7 cellular contexts compared by ENCODE assay signal in genomic region chr7:70693300-70693689, GRCh38.
DNase-seq lines count a peak whose midpoint lies in the region; ATAC-seq and TF ChIP-seq lines count a peak whose summit lies in the region.

No MANE protein-coding gene starts in this region.

- no peak overlapping the region for H2BK20ac ChIP-seq in H9 (ENCODE audit: low read depth, low read length, poor library complexity, severe bottlenecking)

- no peak overlapping the region for H3K4ac ChIP-seq in H9 (ENCODE audit: low read depth, low read length)

- no peaks in the 10 kb centered on the region for H3K79me1 ChIP-seq in H9 (ENCODE audit: insufficient read depth, low read depth, low read length, poor library complexity, severe bottlenecking)

- H3K18ac ChIP-seq in H9 (ENCODE audit: insufficient read length, low read depth, low read length): no peak overlapping the region

- H3K27ac ChIP-seq in H9 (ENCODE audit: insufficient read length, low read depth, low read length): no peak overlapping the region

- peaks cover 2 to 30% (median 9%) of the 10 kb centered on the region in 3 experiments for H3K36me3 Mint-ChIP-seq in H9 (ENCODE audit: insufficient read depth in 1 of 3, low read depth in 3 of 3)
- H3K36me3 Mint-ChIP-seq in activated T-helper 1 cell treated with anti-CD3 and anti-CD28 coated beads, Interleukin-12 subunit alpha, Interleukin-12 subunit beta, Interleukin-2, Interleukin-4 antibody, amounts not matched to agents 30 ng/mL and 10 ng/mL and 1 ng/mL, durations not matched to agents 14 hours and 24 hours and 36 hours (ENCODE audit: low read depth): no peaks in the 10 kb centered on the region
- no peaks in the 10 kb centered on the region for H3K36me3 Mint-ChIP-seq in stimulated activated memory B cell treated with anti-CD40 and anti-IgM and Interleukin-4, amounts not matched to agents 10 μg/mL and 1 μg/mL and 100 μg/mL, for 72 hours

- peaks cover 12% of the 10 kb centered on the region; the same call in 1 of the 2 replicates for H3K79me2 ChIP-seq in H9 (ENCODE audit: insufficient read depth, low read length)

- no peak overlapping the region for H2BK15ac ChIP-seq in H9 (ENCODE audit: low read depth, low read length)

- H4K5ac ChIP-seq in H9 (ENCODE audit: insufficient read length, low read depth, low read length): no peak overlapping the region

- no peak overlapping the region for H3K9ac ChIP-seq in H9 (ENCODE audit: extremely low read depth, insufficient read length, low read length)

- H2AK5ac ChIP-seq in H9 (ENCODE audit: insufficient read length, low read length): no peak overlapping the region

- H3K4me1 Mint-ChIP-seq in H9: peaks cover 13 to 17% of the 10 kb centered on the region in 2 experiments
- H3K4me1 Mint-ChIP-seq in activated T-helper 1 cell treated with anti-CD3 and anti-CD28 coated beads, Interleukin-12 subunit alpha, Interleukin-12 subunit beta, Interleukin-2, Interleukin-4 antibody, amounts not matched to agents 30 ng/mL and 10 ng/mL and 1 ng/mL, durations not matched to agents 14 hours and 24 hours and 36 hours (ENCODE audit: low read depth): peaks cover 7% of the 10 kb centered on the region
- peaks cover 8% of the 10 kb centered on the region for H3K4me1 Mint-ChIP-seq in stimulated activated memory B cell treated with anti-CD40 and anti-IgM and Interleukin-4, amounts not matched to agents 10 μg/mL and 1 μg/mL and 100 μg/mL, for 72 hours

- no peak overlapping the region for H3T11ph ChIP-seq in H9 (ENCODE audit: low read length)

- H2BK120ac ChIP-seq in H9 (ENCODE audit: low read depth, low read length, poor library complexity, severe bottlenecking): no peak overlapping the region

- no peak for DNase-seq in H9
- DNase-seq in activated T-helper 1 cell treated with anti-CD3 and anti-CD28 coated beads, Interleukin-12 subunit alpha, Interleukin-12 subunit beta, Interleukin-2, Interleukin-4 antibody, amounts not matched to agents 30 ng/mL and 10 ng/mL and 1 ng/mL, durations not matched to agents 14 hours and 24 hours and 36 hours (ENCODE audit: low spot score): no peak
- no peak for DNase-seq in HEK293T (ENCODE audit: extremely low spot score)
- no peak for DNase-seq in ACHN

- intact Hi-C loops in activated T-helper 1 cell treated with anti-CD3 and anti-CD28 coated beads, Interleukin-12 subunit alpha, Interleukin-12 subunit beta, Interleukin-2, Interleukin-4 antibody, amounts not matched to agents 30 ng/mL and 10 ng/mL and 1 ng/mL, durations not matched to agents 14 hours and 24 hours and 36 hours (cut with micrococcal nuclease): no loop called here

- H3K4me2 ChIP-seq in H9 (ENCODE audit: insufficient read depth, insufficient read length, low read length): peak overlapping the region; percentile 30

- WGBS in H9 (ENCODE audit: extremely low coverage, insufficient read length, low lambda C conversion rate): no CpG with 5 or more reads among the region's 11 CpGs

- no peak overlapping the region for H2BK12ac ChIP-seq in H9 (ENCODE audit: insufficient read length, low read depth, low read length)

- H3K4me1 ChIP-seq in H9 (ENCODE audit: insufficient read depth, low read length): peaks cover 4% of the 10 kb centered on the region; the same call in 1 of the 2 replicates

- no peak overlapping the region for H4K91ac ChIP-seq in H9 (ENCODE audit: insufficient read length, low read depth, low read length)

- CTCF ChIA-PET in HEK293T (lab: Yijun Ruan, JAX): interaction anchor here (0.6 kb wide), 1 partner anchor 108 kb away, joined by 3 read pairs; no protein-coding TSS in a partner anchor

- H3K56ac ChIP-seq in H9 (ENCODE audit: insufficient read length, low read depth, low read length): no peak overlapping the region

- H3K27ac Mint-ChIP-seq in H9: peak overlapping the region in 1 of 3 experiments; percentile 44; a peak in 1 of 7 replicates
- peak overlapping the region; percentile 58 for H3K27ac Mint-ChIP-seq in activated T-helper 1 cell treated with anti-CD3 and anti-CD28 coated beads, Interleukin-12 subunit alpha, Interleukin-12 subunit beta, Interleukin-2, Interleukin-4 antibody, amounts not matched to agents 30 ng/mL and 10 ng/mL and 1 ng/mL, durations not matched to agents 14 hours and 24 hours and 36 hours
- no peak overlapping the region for H3K27ac Mint-ChIP-seq in stimulated activated memory B cell treated with anti-CD40 and anti-IgM and Interleukin-4, amounts not matched to agents 10 μg/mL and 1 μg/mL and 100 μg/mL, for 72 hours

- no peak overlapping the region for H2BK5ac ChIP-seq in H9 (ENCODE audit: insufficient read length, low read length)

- POLR2A ChIA-PET in HEK293T (lab: Yijun Ruan, JAX): interaction anchor here (1.2 to 1.5 kb wide), 3 partner anchors 11 to 413 kb away, joined by 3 to 8 read pairs (median 3); no protein-coding TSS in a partner anchor

- peak overlapping the region; percentile 67 to 84 for H3K4me3 Mint-ChIP-seq in H9
- peak overlapping the region; percentile 80 for H3K4me3 Mint-ChIP-seq in activated T-helper 1 cell treated with anti-CD3 and anti-CD28 coated beads, Interleukin-12 subunit alpha, Interleukin-12 subunit beta, Interleukin-2, Interleukin-4 antibody, amounts not matched to agents 30 ng/mL and 10 ng/mL and 1 ng/mL, durations not matched to agents 14 hours and 24 hours and 36 hours
- peak overlapping the region; percentile 71 for H3K4me3 Mint-ChIP-seq in stimulated activated memory B cell treated with anti-CD40 and anti-IgM and Interleukin-4, amounts not matched to agents 10 μg/mL and 1 μg/mL and 100 μg/mL, for 72 hours

- in situ Hi-C loops in ACHN (cut with HindIII; ENCODE audit: low pct_ligation_motif_present, low pct_unique_long_range_greater_than_20kb, low sequenced_read_pairs): no loop called here

- peaks cover 8% of the 10 kb centered on the region; the same call in 1 of the 2 replicates for H3K27me3 ChIP-seq in H9 (ENCODE audit: insufficient read depth, low read length)

- peaks cover 13% of the 10 kb centered on the region for H3K23me2 ChIP-seq in H9 (ENCODE audit: insufficient read length, low read depth, low read length, poor library complexity, severe bottlenecking)

- TF ChIP-seq CTCF in H9 (conservative IDR thresholded peaks at IDR 0.05): no peak

- H3K9me3 ChIP-seq in H9 (ENCODE audit: control insufficient read depth, low read depth, low read length): no peaks in the 10 kb centered on the region
- no peaks in the 10 kb centered on the region for H3K9me3 ChIP-seq in iPS-18c (ENCODE audit: control insufficient read depth, insufficient read depth, low read length)

- H3K4me3 ChIP-seq in iPS-18c (ENCODE audit: insufficient read depth, low read depth, low read length): peak overlapping the region; percentile 87

- H3K23ac ChIP-seq in H9 (ENCODE audit: insufficient read length, low read depth, low read length): no peak overlapping the region

- no peak for ATAC-seq in stimulated activated memory B cell treated with anti-CD40 and anti-IgM and Interleukin-4, amounts not matched to agents 10 μg/mL and 1 μg/mL and 100 μg/mL, for 72 hours
- ATAC-seq in GM19035 (IDR thresholded peaks at IDR 0.05; ENCODE audit: unreplicated experiment): no peak

- H2AFZ ChIP-seq in H9 (ENCODE audit: low read length): no peak overlapping the region

- no peak overlapping the region for H4K8ac ChIP-seq in H9 (replicated peaks; ENCODE audit: insufficient read length, low read depth, low read length)

- H3K14ac ChIP-seq in H9 (ENCODE audit: insufficient read depth, low read length): 0 out of 2 replicates have a peak overlapping the region, but pooled peaks have one; percentile 34

- no peaks in the 10 kb centered on the region for H4K20me1 ChIP-seq in H9 (ENCODE audit: control insufficient read depth, insufficient read depth, insufficient read length)

- peaks cover 35% of the 10 kb centered on the region for H3K27me3 Mint-ChIP-seq in H9 (ENCODE audit: low read depth)
- H3K27me3 Mint-ChIP-seq in activated T-helper 1 cell treated with anti-CD3 and anti-CD28 coated beads, Interleukin-12 subunit alpha, Interleukin-12 subunit beta, Interleukin-2, Interleukin-4 antibody, amounts not matched to agents 30 ng/mL and 10 ng/mL and 1 ng/mL, durations not matched to agents 14 hours and 24 hours and 36 hours (ENCODE audit: insufficient read depth): peaks cover 47% of the 10 kb centered on the region
- peaks cover 34% of the 10 kb centered on the region for H3K27me3 Mint-ChIP-seq in stimulated activated memory B cell treated with anti-CD40 and anti-IgM and Interleukin-4, amounts not matched to agents 10 μg/mL and 1 μg/mL and 100 μg/mL, for 72 hours

- peaks cover 4 to 7% of the 10 kb centered on the region in 2 experiments; a peak in 3 of 5 replicates for H3K9me3 Mint-ChIP-seq in H9
- H3K9me3 Mint-ChIP-seq in activated T-helper 1 cell treated with anti-CD3 and anti-CD28 coated beads, Interleukin-12 subunit alpha, Interleukin-12 subunit beta, Interleukin-2, Interleukin-4 antibody, amounts not matched to agents 30 ng/mL and 10 ng/mL and 1 ng/mL, durations not matched to agents 14 hours and 24 hours and 36 hours: no peaks in the 10 kb centered on the region
- no peaks in the 10 kb centered on the region for H3K9me3 Mint-ChIP-seq in stimulated activated memory B cell treated with anti-CD40 and anti-IgM and Interleukin-4, amounts not matched to agents 10 μg/mL and 1 μg/mL and 100 μg/mL, for 72 hours

TF ChIP-seq in HEK293T, 16 proteins besides CTCF, POLR2A, EP300 and RAD21:
- no peak for TF ChIP-seq PKNOX1 (IDR thresholded peaks at IDR 0.05)
